ENCODE assay signal across 14 cellular contexts in genomic region chr2:36489296-36489695, GRCh38.
DNase-seq lines count a peak whose midpoint lies in the region; ATAC-seq, FAIRE-seq and TF ChIP-seq lines count a peak whose summit lies in the region.
"Had no signal": no experiment of that assay in that cellular context is flagged by ENCODE, and none has a peak within 500 bp of the region (broad histone marks: within the 10 kb centered on the region; RNA-seq: fewer than 3 reads in every experiment).

No MANE protein-coding gene starts in this region.

- peak; percentile 93 for DNase-seq in HCEC 1CT
- peak; percentile 79 for DNase-seq in astrocyte (ENCODE audit: low read depth)
- DNase-seq in keratinocyte (ENCODE audit: low read depth, low spot score) = no peak
- no peak for DNase-seq in type B pancreatic cell (ENCODE audit: extremely low spot score, unreplicated experiment)
- no peak for DNase-seq in NCI-H1436 (lab: John Stamatoyannopoulos, UW)
- DNase-seq: activated CD4-positive, alpha-beta memory T cell treated with anti-CD3 and anti-CD28 coated beads for 36 hours; H9; NCI-H69; testis had no signal

- H3K36me3 ChIP-seq in astrocyte (ENCODE audit: insufficient read depth, low read length) (peaks cover 5% of the 10 kb centered on the region), keratinocyte (ENCODE audit: control insufficient read depth in 2 of 2, extremely low read depth in 1 of 2, insufficient read depth in 2 of 2, low read length in 2 of 2) (peaks cover 10 to 29% of the 10 kb centered on the region in 2 experiments)

- dilution Hi-C loops in keratinocyte (cut with MboI; ENCODE audit: extremely low pct_ligation_motif_present, low sequenced_read_pairs) = no loop called here

- no peaks in the 10 kb centered on the region for H3K27me3 Mint-ChIP-seq in astrocyte (ENCODE audit: low read depth, unreplicated experiment)
- H3K27me3 Mint-ChIP-seq in type B pancreatic cell = no peaks in the 10 kb centered on the region
- H3K27me3 Mint-ChIP-seq: activated CD4-positive, alpha-beta memory T cell treated with anti-CD3 and anti-CD28 coated beads for 36 hours; activated naive CD8-positive, alpha-beta T cell had no signal

- H3K4me3 ChIP-seq in astrocyte (ENCODE audit: insufficient read depth, low read depth, low read length) (no peak overlapping the region), keratinocyte (ENCODE audit: control insufficient read depth in 2 of 3, extremely low read depth in 1 of 3, insufficient read depth in 2 of 3, low read depth in 1 of 3, low read length in 3 of 3) (no peak overlapping the region)
- H3K4me3 ChIP-seq: testis had no signal

- H3K9me3 ChIP-seq in astrocyte (ENCODE audit: insufficient read depth, low read depth, low read length) (no peaks in the 10 kb centered on the region), keratinocyte (ENCODE audit: control insufficient read depth, low read depth, low read length) (no peaks in the 10 kb centered on the region)
- H3K9me3 ChIP-seq: testis had no signal

- H3K36me3 Mint-ChIP-seq in astrocyte (ENCODE audit: low read depth, unreplicated experiment) (peaks cover 6% of the 10 kb centered on the region), type B pancreatic cell (peaks cover 19% of the 10 kb centered on the region)
- H3K36me3 Mint-ChIP-seq: activated CD4-positive, alpha-beta memory T cell treated with anti-CD3 and anti-CD28 coated beads for 36 hours; activated naive CD8-positive, alpha-beta T cell had no signal

- peak; percentile 98 for FAIRE-seq in astrocyte (lab: Jason Lieb, UNC)
- FAIRE-seq in keratinocyte (lab: Jason Lieb, UNC) = no peak
- FAIRE-seq: islet of Langerhans had no signal

- H4K20me1 ChIP-seq in astrocyte (ENCODE audit: insufficient read depth, low read length) = no peaks in the 10 kb centered on the region
- H4K20me1 ChIP-seq in keratinocyte (ENCODE audit: control insufficient read depth, extremely low read depth, insufficient read depth, low read length) = no peaks in the 10 kb centered on the region

- peak overlapping the region; percentile 83 for H3K27ac Mint-ChIP-seq in astrocyte (ENCODE audit: unreplicated experiment)
- peak overlapping the region; percentile 44 for H3K27ac Mint-ChIP-seq in type B pancreatic cell
- H3K27ac Mint-ChIP-seq: activated CD4-positive, alpha-beta memory T cell treated with anti-CD3 and anti-CD28 coated beads for 36 hours; activated naive CD8-positive, alpha-beta T cell had no signal

- H3K4me1 Mint-ChIP-seq in astrocyte (ENCODE audit: low read depth, unreplicated experiment) (peaks cover 70% of the 10 kb centered on the region), type B pancreatic cell (ENCODE audit: unreplicated experiment) (peaks cover 32% of the 10 kb centered on the region)

- no peak overlapping the region for H3K4me3 Mint-ChIP-seq in astrocyte (ENCODE audit: unreplicated experiment)
- H3K4me3 Mint-ChIP-seq in type B pancreatic cell = no peak overlapping the region
- H3K4me3 Mint-ChIP-seq: activated CD4-positive, alpha-beta memory T cell treated with anti-CD3 and anti-CD28 coated beads for 36 hours; activated naive CD8-positive, alpha-beta T cell; H9 had no signal

- peak overlapping the region; percentile 27 for H3K4me2 ChIP-seq in astrocyte (ENCODE audit: low read length)
- no peak overlapping the region for H3K4me2 ChIP-seq in keratinocyte (ENCODE audit: control insufficient read depth, extremely low read depth, insufficient read depth, low read depth, low read length)

- H3K79me2 ChIP-seq in astrocyte (ENCODE audit: insufficient read depth, low read length) (peaks cover 52% of the 10 kb centered on the region), keratinocyte (ENCODE audit: control insufficient read depth, insufficient read depth, low read length) (peaks cover 32% of the 10 kb centered on the region)

- no peak for ATAC-seq in HG02840 (IDR thresholded peaks at IDR 0.05; ENCODE audit: low FRiP score, unreplicated experiment)
- no peak for ATAC-seq in HG03342 (IDR thresholded peaks at IDR 0.05; ENCODE audit: unreplicated experiment)
- no peak for ATAC-seq in HG03175 (IDR thresholded peaks at IDR 0.05; ENCODE audit: unreplicated experiment)

- H3K27me3 ChIP-seq in astrocyte (ENCODE audit: insufficient read depth, low read length) (no peaks in the 10 kb centered on the region), keratinocyte (ENCODE audit: control insufficient read depth, extremely low read depth, insufficient read depth, low read length) (no peaks in the 10 kb centered on the region)
- H3K27me3 ChIP-seq: testis had no signal

- peaks cover 2% of the 10 kb centered on the region for H3K9me3 Mint-ChIP-seq in astrocyte (ENCODE audit: unreplicated experiment)
- no peaks in the 10 kb centered on the region for H3K9me3 Mint-ChIP-seq in type B pancreatic cell
- H3K9me3 Mint-ChIP-seq: activated CD4-positive, alpha-beta memory T cell treated with anti-CD3 and anti-CD28 coated beads for 36 hours; H9 had no signal

- no peak for TF ChIP-seq CTCF in astrocyte (IDR thresholded peaks at IDR 0.05; ENCODE audit: insufficient read depth, low read depth, low read length)
- TF ChIP-seq CTCF in keratinocyte (optimal IDR thresholded peaks at IDR 0.05 in 1 of 3, IDR thresholded peaks at IDR 0.05 in 1 of 3, conservative IDR thresholded peaks at IDR 0.05 in 1 of 3; ENCODE audit: extremely low read depth in 1 of 3, insufficient read depth in 2 of 3, low read length in 3 of 3) = no peak
- no peak for TF ChIP-seq CTCF in type B pancreatic cell (conservative IDR thresholded peaks at IDR 0.05)

- H3K27ac ChIP-seq in astrocyte (ENCODE audit: low read depth, low read length) (peak overlapping the region; percentile 78), keratinocyte (ENCODE audit: control insufficient read depth, insufficient read depth, low read length) (peak overlapping the region; percentile 24)
- H3K27ac ChIP-seq: testis had no signal

- peak overlapping the region; percentile 50 for H3K9ac ChIP-seq in astrocyte (ENCODE audit: low read length)
- H3K9ac ChIP-seq in keratinocyte (ENCODE audit: control insufficient read depth, extremely low read depth, insufficient read depth, low read length) = no peak overlapping the region

- H3K4me1 ChIP-seq in astrocyte (ENCODE audit: insufficient read depth, low read length) (peaks cover 66% of the 10 kb centered on the region), keratinocyte (ENCODE audit: control insufficient read depth, extremely low read depth, insufficient read depth, low read length) (peaks cover 40% of the 10 kb centered on the region)

- no peaks in the 10 kb centered on the region for H3K9me1 ChIP-seq in keratinocyte (ENCODE audit: control insufficient read depth, extremely low read depth, insufficient read depth, low read length)

- H2AFZ ChIP-seq in astrocyte (ENCODE audit: low read depth, low read length) (no peak overlapping the region), keratinocyte (ENCODE audit: control insufficient read depth, low read length) (no peak overlapping the region)

Comparison
In these comparisons a context has a peak if more than half of its experiments do, and no peak if none do; other contexts are left out.
1. DNase-seq: peak in HCEC 1CT (single experiment) and astrocyte (single experiment); none in keratinocyte (single experiment), type B pancreatic cell (single experiment) and NCI-H1436 (single experiment).